18 cellular contexts compared by ENCODE assay signal in genomic region chr3:182487621-182488020, GRCh38.
DNase-seq lines count a peak whose midpoint lies in the region; ATAC-seq and TF ChIP-seq lines count a peak whose summit lies in the region.
"Had no signal": no experiment of that assay in that cellular context is flagged by ENCODE, and none has a peak within 500 bp of the region (broad histone marks: within the 10 kb centered on the region; RNA-seq: fewer than 3 reads in every experiment).

No MANE protein-coding gene starts in this region.

- H3K4me2 ChIP-seq in BLaER1, result peak overlapping the region; percentile 57
- no peak overlapping the region for H3K4me2 ChIP-seq in OCI-LY7 (ENCODE audit: low read length)
- H3K4me2 ChIP-seq in MM.1S (ENCODE audit: low read depth, low read length), result no peak overlapping the region
- H3K4me2 ChIP-seq: GM23338 had no signal

- POLR2A ChIA-PET in OCI-LY7 (lab: Charles Lee), result no interaction called here

- H3K27me3 Mint-ChIP-seq in glutamatergic neuron (ENCODE audit: unreplicated experiment), result peaks cover 4% of the 10 kb centered on the region
- H3K27me3 Mint-ChIP-seq: CD4-positive, alpha-beta T cell had no signal

- peak; percentile 51 for DNase-seq in DMS53 (lab: John Stamatoyannopoulos, UW)
- DNase-seq in OCI-LY7 (ENCODE audit: low spot score), result no peak
- no peak for DNase-seq in glutamatergic neuron
- no peak for DNase-seq in NCI-H446 (lab: John Stamatoyannopoulos, UW)
- no peak for DNase-seq in MM.1S
- DNase-seq in sciatic nerve (ENCODE audit: low spot score), result no peak
- DNase-seq: AML-193; CD4-positive, alpha-beta T cell; HFFc6; KBM-7; NCI-H1092 treated with DMSO at 0.1 percent for 48 hours; NCI-H526 treated with DMSO at 0.1 percent for 48 hours; SIG-M5; T-helper 2 cell had no signal

- CTCF ChIA-PET in OCI-LY7 (lab: Charles Lee; ENCODE audit: unreplicated experiment), result no interaction called here

- BruUV-seq in OCI-LY7 (replicated peaks; lab: Mats Ljungman, UMichigan), result no TSS peak

- no peak overlapping the region for H3K4me3 Mint-ChIP-seq in glutamatergic neuron (ENCODE audit: unreplicated experiment)
- H3K4me3 Mint-ChIP-seq: CD4-positive, alpha-beta T cell; GM23338; HFFc6 had no signal

- peaks cover 13% of the 10 kb centered on the region for H3F3A ChIP-seq in MM.1S (ENCODE audit: insufficient read depth, low read length)

- peak overlapping the region; percentile 35; the same call in 1 of the 2 replicates for H2AFZ ChIP-seq in OCI-LY7 (ENCODE audit: low read length)
- H2AFZ ChIP-seq in MM.1S (ENCODE audit: low read length), result no peak overlapping the region
- H2AFZ ChIP-seq: GM23338 had no signal

- TF ChIP-seq CTCF in OCI-LY7 (conservative IDR thresholded peaks at IDR 0.05; ENCODE audit: low read length) (no peak), glutamatergic neuron (IDR thresholded peaks at IDR 0.05; ENCODE audit: partially characterized antibody, unreplicated experiment) (no peak), MM.1S (IDR thresholded peaks at IDR 0.05; ENCODE audit: low read length) (no peak)

- peaks cover 21% of the 10 kb centered on the region for H3K4me1 Mint-ChIP-seq in glutamatergic neuron (ENCODE audit: low read depth, unreplicated experiment)

- H3K9ac ChIP-seq in BLaER1 (no peak overlapping the region), MM.1S (ENCODE audit: low read length) (no peak overlapping the region)

- H3K9me3 Mint-ChIP-seq in glutamatergic neuron (ENCODE audit: unreplicated experiment), result peaks cover 6% of the 10 kb centered on the region
- H3K9me3 Mint-ChIP-seq: CD4-positive, alpha-beta T cell; GM23338 had no signal

- no peak for ATAC-seq in HG03139 (IDR thresholded peaks at IDR 0.05; ENCODE audit: unreplicated experiment)
- ATAC-seq in sciatic nerve, result no peak
- ATAC-seq: GM12878, GM23338 had no signal

- intact Hi-C loops in OCI-LY7 (cut with micrococcal nuclease; ENCODE audit: unreplicated experiment), result no loop called here
- intact Hi-C loops in sciatic nerve (cut with DNase I), result no loop called here

- no peaks in the 10 kb centered on the region for H3K9me3 ChIP-seq in BLaER1
- H3K9me3 ChIP-seq in OCI-LY7 (ENCODE audit: low read length), result no peaks in the 10 kb centered on the region
- no peaks in the 10 kb centered on the region for H3K9me3 ChIP-seq in MM.1S (replicated peaks; ENCODE audit: insufficient read depth, low read length)

- H4K20me1 ChIP-seq in BLaER1 (no peaks in the 10 kb centered on the region), OCI-LY7 (ENCODE audit: insufficient read depth, low read length) (no peaks in the 10 kb centered on the region), MM.1S (ENCODE audit: insufficient read depth, low read length) (no peaks in the 10 kb centered on the region)

- H3K36me3 Mint-ChIP-seq in glutamatergic neuron (ENCODE audit: unreplicated experiment), result no peaks in the 10 kb centered on the region

- no peaks in the 10 kb centered on the region for H3K27me3 ChIP-seq in BLaER1
- no peaks in the 10 kb centered on the region for H3K27me3 ChIP-seq in MM.1S (replicated peaks; ENCODE audit: insufficient read depth, low read length)

- H3K79me2 ChIP-seq in OCI-LY7 (ENCODE audit: insufficient read depth, low read depth, low read length) (no peaks in the 10 kb centered on the region), MM.1S (ENCODE audit: low read length) (no peaks in the 10 kb centered on the region)

- H3K4me3 ChIP-seq in BLaER1 (no peak overlapping the region), OCI-LY7 (ENCODE audit: low read depth, low read length, poor library complexity, severe bottlenecking) (no peak overlapping the region), MM.1S (ENCODE audit: low read length) (no peak overlapping the region)
- H3K4me3 ChIP-seq: GM12878, GM23338 had no signal

- H3K9me2 ChIP-seq in OCI-LY7 (ENCODE audit: insufficient read depth, low read length) (no peaks in the 10 kb centered on the region), MM.1S (replicated peaks; ENCODE audit: insufficient read depth, low read length) (no peaks in the 10 kb centered on the region)

- H3K4me1 ChIP-seq in BLaER1, result peaks cover 42% of the 10 kb centered on the region
- H3K4me1 ChIP-seq in OCI-LY7 (ENCODE audit: insufficient read depth, low read length, poor library complexity, severe bottlenecking), result peaks cover 59% of the 10 kb centered on the region
- H3K4me1 ChIP-seq in MM.1S (ENCODE audit: low read length), result peaks cover 5% of the 10 kb centered on the region; the same call in 1 of the 2 replicates

- peak overlapping the region; percentile 28 for H3K27ac Mint-ChIP-seq in glutamatergic neuron (ENCODE audit: unreplicated experiment)
- H3K27ac Mint-ChIP-seq: CD4-positive, alpha-beta T cell; GM23338; HFFc6 had no signal

- H3K27ac ChIP-seq in BLaER1 (no peak overlapping the region), OCI-LY7 (ENCODE audit: low read depth, low read length, poor library complexity, severe bottlenecking) (no peak overlapping the region), MM.1S (ENCODE audit: low read length) (no peak overlapping the region)

- H3K36me3 ChIP-seq in BLaER1 (no peaks in the 10 kb centered on the region), OCI-LY7 (ENCODE audit: insufficient read depth, low read length) (no peaks in the 10 kb centered on the region), MM.1S (replicated peaks; ENCODE audit: insufficient read depth, low read length) (no peaks in the 10 kb centered on the region)
